In the genomic region with DNA sequence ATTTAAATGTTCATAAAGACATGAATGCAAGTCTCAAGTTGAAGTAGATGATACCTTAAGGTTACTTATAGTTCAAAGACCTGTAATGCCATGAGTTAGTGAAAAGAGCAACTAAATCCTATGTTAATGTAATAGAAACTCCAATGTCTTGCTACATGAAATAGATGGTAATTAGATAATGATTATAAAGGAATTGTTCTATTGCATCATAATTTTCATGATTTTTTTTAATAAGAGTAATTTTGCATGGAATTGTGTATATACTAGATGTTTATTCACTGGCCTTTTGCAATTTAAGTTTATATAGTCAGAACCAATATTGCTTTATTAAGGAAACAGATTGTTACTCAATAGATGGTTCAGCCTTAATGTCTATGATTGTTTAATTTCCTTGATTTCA, we compare ENCODE assay signal across 8 cellular contexts.
"Had no signal": no experiment of that assay in that cellular context is flagged by ENCODE, and none has a peak within 500 bp of the region (broad histone marks: within the 10 kb centered on the region; RNA-seq: fewer than 3 reads in every experiment).

No MANE protein-coding gene starts in this region.

- FAIRE-seq: G401.6, GM12878, GM12891, GM12892, GM18507, GM19239 had no signal

- ATAC-seq: GM12878 had no signal

- DNase-seq: GDM1, GF-D8 had no signal

- H3K4me3 ChIP-seq: GM12878 had no signal
